ENCODE assay signal across 8 cellular contexts in genomic region chr4:173264960-173265281, GRCh38.
DNase-seq lines count a peak whose midpoint lies in the region; ATAC-seq and TF ChIP-seq lines count a peak whose summit lies in the region.

No MANE protein-coding gene starts in this region.

- in situ Hi-C loops in GM13976 (cut with MboI; ENCODE audit: low sequenced_read_pairs, unreplicated experiment): no loop called here

- TF ChIP-seq CTCF in glutamatergic neuron (IDR thresholded peaks at IDR 0.05; ENCODE audit: partially characterized antibody, unreplicated experiment) (no peak), GM13976 (IDR thresholded peaks at IDR 0.05; ENCODE audit: borderline replicate concordance, control extremely low read depth, extremely low read depth, insufficient read depth, missing control alignments) (no peak)

- H3K9me3 Mint-ChIP-seq in stimulated activated naive CD8-positive, alpha-beta T cell treated with anti-CD3 and anti-CD28 coated beads, Interleukin-15, amount 100 ng/mL, for 72 hours: no peaks in the 10 kb centered on the region
- H3K9me3 Mint-ChIP-seq in glutamatergic neuron (ENCODE audit: unreplicated experiment): peaks cover 3% of the 10 kb centered on the region
- H3K9me3 Mint-ChIP-seq in activated CD4-positive, alpha-beta memory T cell treated with anti-CD3 and anti-CD28 coated beads, Interleukin-2, amount 10 ng/mL, durations not matched to agents 7 days and 5 days: no peaks in the 10 kb centered on the region

- H3K27ac Mint-ChIP-seq in stimulated activated naive CD8-positive, alpha-beta T cell treated with anti-CD3 and anti-CD28 coated beads, Interleukin-15, amount 100 ng/mL, for 72 hours: no peak overlapping the region
- peak overlapping the region; percentile 7 for H3K27ac Mint-ChIP-seq in glutamatergic neuron (ENCODE audit: unreplicated experiment)
- no peak overlapping the region for H3K27ac Mint-ChIP-seq in activated CD4-positive, alpha-beta memory T cell treated with anti-CD3 and anti-CD28 coated beads, Interleukin-2, amount 10 ng/mL, durations not matched to agents 7 days and 5 days

- no peaks in the 10 kb centered on the region for H3K36me3 Mint-ChIP-seq in glutamatergic neuron (ENCODE audit: unreplicated experiment)
- no peaks in the 10 kb centered on the region for H3K36me3 Mint-ChIP-seq in activated CD4-positive, alpha-beta memory T cell treated with anti-CD3 and anti-CD28 coated beads, Interleukin-2, amount 10 ng/mL, durations not matched to agents 7 days and 5 days (ENCODE audit: low read depth)

- peak overlapping the region; percentile 54 to 74 for H3K4me3 Mint-ChIP-seq in stimulated activated naive CD8-positive, alpha-beta T cell treated with anti-CD3 and anti-CD28 coated beads, Interleukin-15, amount 100 ng/mL, for 72 hours
- no peak overlapping the region for H3K4me3 Mint-ChIP-seq in glutamatergic neuron (ENCODE audit: unreplicated experiment)
- no peak overlapping the region for H3K4me3 Mint-ChIP-seq in activated CD4-positive, alpha-beta memory T cell treated with anti-CD3 and anti-CD28 coated beads, Interleukin-2, amount 10 ng/mL, durations not matched to agents 7 days and 5 days

- peaks cover 26% of the 10 kb centered on the region for H3K4me1 Mint-ChIP-seq in stimulated activated naive CD8-positive, alpha-beta T cell treated with anti-CD3 and anti-CD28 coated beads, Interleukin-15, amount 100 ng/mL, for 72 hours
- H3K4me1 Mint-ChIP-seq in glutamatergic neuron (ENCODE audit: low read depth, unreplicated experiment): peaks cover 9% of the 10 kb centered on the region
- H3K4me1 Mint-ChIP-seq in activated CD4-positive, alpha-beta memory T cell treated with anti-CD3 and anti-CD28 coated beads, Interleukin-2, amount 10 ng/mL, durations not matched to agents 7 days and 5 days: peaks cover 10% of the 10 kb centered on the region

- DNase-seq in stimulated activated naive CD8-positive, alpha-beta T cell treated with anti-CD3 and anti-CD28 coated beads, Interleukin-15, amount 100 ng/mL, for 72 hours: no peak
- DNase-seq in stimulated activated naive CD8-positive, alpha-beta T cell treated with anti-CD3 and anti-CD28 coated beads, Interleukin-15, Interleukin-2, amounts not matched to agents 100 U/mL and 50 U/mL, for 24 hours: no peak
- DNase-seq in NCI-H2171 (lab: John Stamatoyannopoulos, UW) (peak; percentile 62), glutamatergic neuron (no peak), midbrain (lab: John Stamatoyannopoulos, UW) (no peak), GM13976 (ENCODE audit: low spot score) (no peak), NCI-H510A treated with DMSO at 0.1 percent for 48 hours (lab: John Stamatoyannopoulos, UW) (no peak)
- no peak for DNase-seq in activated CD4-positive, alpha-beta memory T cell treated with anti-CD3 and anti-CD28 coated beads, Interleukin-2, amount 10 ng/mL, durations not matched to agents 7 days and 5 days

- POLR2A ChIA-PET in activated CD4-positive, alpha-beta memory T cell treated with anti-CD3 and anti-CD28 coated beads, Interleukin-2, amount 10 ng/mL, durations not matched to agents 7 days and 5 days (lab: Charles Lee): no interaction called here

- peak; percentile 31 for ATAC-seq in stimulated activated naive CD8-positive, alpha-beta T cell treated with anti-CD3 and anti-CD28 coated beads, Interleukin-15, amount 100 ng/mL, for 72 hours
- no peak for ATAC-seq in stimulated activated naive CD8-positive, alpha-beta T cell treated with anti-CD3 and anti-CD28 coated beads, Interleukin-15, Interleukin-2, amounts not matched to agents 100 U/mL and 50 U/mL, for 24 hours

- CTCF ChIA-PET in activated CD4-positive, alpha-beta memory T cell treated with anti-CD3 and anti-CD28 coated beads, Interleukin-2, amount 10 ng/mL, durations not matched to agents 7 days and 5 days (lab: Charles Lee): interaction anchor here (1.3 to 1.4 kb wide), 2 partner anchors 37 to 251 kb away, joined by 4 read pairs; no protein-coding TSS in a partner anchor

- H3K27me3 Mint-ChIP-seq in stimulated activated naive CD8-positive, alpha-beta T cell treated with anti-CD3 and anti-CD28 coated beads, Interleukin-15, amount 100 ng/mL, for 72 hours: no peaks in the 10 kb centered on the region
- no peaks in the 10 kb centered on the region for H3K27me3 Mint-ChIP-seq in glutamatergic neuron (ENCODE audit: unreplicated experiment)
- no peaks in the 10 kb centered on the region for H3K27me3 Mint-ChIP-seq in activated CD4-positive, alpha-beta memory T cell treated with anti-CD3 and anti-CD28 coated beads, Interleukin-2, amount 10 ng/mL, durations not matched to agents 7 days and 5 days

Comparison
In these comparisons a context has a peak if more than half of its experiments do, and no peak if none do; other contexts are left out.
1. H3K4me3 Mint-ChIP-seq: peak in stimulated activated naive CD8-positive, alpha-beta T cell treated with anti-CD3 and anti-CD28 coated beads, Interleukin-15, amount 100 ng/mL, for 72 hours (2 of 2); none in glutamatergic neuron (single experiment) and activated CD4-positive, alpha-beta memory T cell treated with anti-CD3 and anti-CD28 coated beads, Interleukin-2, amount 10 ng/mL, durations not matched to agents 7 days and 5 days (single experiment).